1 cellular context compared by ENCODE assay signal in genomic region chr2:39778775-39779751, GRCh38.
A peak's percentile ranks its signal among the peaks of the same experiment; 100 is the strongest.
TF ChIP-seq lines count a peak whose summit lies in the region.

Gene THUMPD2 (minus strand): TSS chr2:39779258. CDS start chr2:39779239, 19 bp downstream.

TF ChIP-seq in K562, 482 proteins besides CTCF, POLR2A, EP300 and RAD21 (continued from another document and continues in another):
- no peak for TF ChIP-seq UBTF (IDR thresholded peaks at IDR 0.05; ENCODE audit: borderline replicate concordance in 1 of 2, low read depth in 2 of 2, low read length in 2 of 2)
- peak; percentile 81 for TF ChIP-seq POLR2AphosphoS5 (IDR thresholded peaks at IDR 0.05; ENCODE audit: control insufficient read depth, insufficient read depth, low read depth, low read length)
- peak; percentile 97 for TF ChIP-seq RBM25 (IDR thresholded peaks at IDR 0.05; ENCODE audit: low read depth, low read length, severe bottlenecking)
- no peak; the same call in 1 of the 2 replicates for TF ChIP-seq ZNF76 (CRISPR knock-in tag; IDR thresholded peaks at IDR 0.05; ENCODE audit: borderline replicate concordance)
- TF ChIP-seq TGIF2 (CRISPR knock-in tag; IDR thresholded peaks at IDR 0.05), result no peak
- no peak for TF ChIP-seq LARP7 (IDR thresholded peaks at IDR 0.05)
- no peak for TF ChIP-seq ESRRA (IDR thresholded peaks at IDR 0.05; ENCODE audit: borderline replicate concordance, low read depth)
- no peak for TF ChIP-seq HIVEP1 (CRISPR knock-in tag; IDR thresholded peaks at IDR 0.05)
- TF ChIP-seq ZBED1 (IDR thresholded peaks at IDR 0.05), result no peak
- no peak for TF ChIP-seq MCM2 (IDR thresholded peaks at IDR 0.05; ENCODE audit: low read depth)
- TF ChIP-seq ATF3 (IDR thresholded peaks at IDR 0.05), result no peak
- no peak for TF ChIP-seq ATF3 (CRISPR knock-in tag; conservative IDR thresholded peaks at IDR 0.05)
- 0 out of 2 replicates have a peak, but pooled peaks have one; percentile 35 for TF ChIP-seq CBX1 (IDR thresholded peaks at IDR 0.05; ENCODE audit: low read depth)
- TF ChIP-seq JUN (IDR thresholded peaks at IDR 0.05; ENCODE audit: borderline replicate concordance, low read depth, low read length), result no peak
- TF ChIP-seq JUN (CRISPR knock-in tag; IDR thresholded peaks at IDR 0.05; ENCODE audit: borderline replicate concordance), result no peak
- TF ChIP-seq ATF6 (CRISPR knock-in tag; IDR thresholded peaks at IDR 0.05), result 0 out of 2 replicates have a peak, but pooled peaks have one; percentile 77
- no peak for TF ChIP-seq MCM3 (IDR thresholded peaks at IDR 0.05)
- peak; percentile 91 for TF ChIP-seq TAF1 (IDR thresholded peaks at IDR 0.05; ENCODE audit: control insufficient read depth, extremely low read depth, insufficient read depth, low read length, severe bottlenecking)
- no peak for TF ChIP-seq NR3C1 (CRISPR knock-in tag; IDR thresholded peaks at IDR 0.05)
- TF ChIP-seq RBM14 (IDR thresholded peaks at IDR 0.05; ENCODE audit: borderline replicate concordance, insufficient read depth, low read depth, low read length), result no peak
- TF ChIP-seq ZNF140 (CRISPR knock-in tag; IDR thresholded peaks at IDR 0.05), result no peak
- TF ChIP-seq CEBPG (CRISPR knock-in tag; IDR thresholded peaks at IDR 0.05), result no peak
- no peak for TF ChIP-seq CEBPG (tag; conservative IDR thresholded peaks at IDR 0.05 in 1 of 2, IDR thresholded peaks at IDR 0.05 in 1 of 2)
- TF ChIP-seq CBFA2T3 (IDR thresholded peaks at IDR 0.05), result no peak
- no peak for TF ChIP-seq ZNF696 (CRISPR knock-in tag; conservative IDR thresholded peaks at IDR 0.05)
- no peak for TF ChIP-seq HMG20B (CRISPR knock-in tag; IDR thresholded peaks at IDR 0.05)
- no peak for TF ChIP-seq FOXP4 (CRISPR knock-in tag; IDR thresholded peaks at IDR 0.05; ENCODE audit: borderline replicate concordance)
- TF ChIP-seq SMARCA5 (IDR thresholded peaks at IDR 0.05), result peak; percentile 74; the same call in 1 of the 2 replicates
- peak; percentile 94 for TF ChIP-seq RBBP5 (IDR thresholded peaks at IDR 0.05; ENCODE audit: borderline replicate concordance, insufficient read depth, low read length, poor library complexity, severe bottlenecking)
- TF ChIP-seq HDGF (IDR thresholded peaks at IDR 0.05), result 0 out of 2 replicates have a peak, but pooled peaks have one; percentile 69
- TF ChIP-seq ZNF449 (CRISPR knock-in tag; IDR thresholded peaks at IDR 0.05), result no peak
- TF ChIP-seq HES1 (IDR thresholded peaks at IDR 0.05; ENCODE audit: low read depth), result no peak
- TF ChIP-seq SLC30A9 (CRISPR knock-in tag; IDR thresholded peaks at IDR 0.05), result no peak
- TF ChIP-seq POLR2G (IDR thresholded peaks at IDR 0.05; ENCODE audit: low read depth, low read length), result peak; percentile 96
- TF ChIP-seq ESRRB (CRISPR knock-in tag; IDR thresholded peaks at IDR 0.05; ENCODE audit: borderline replicate concordance), result no peak
- no peak for TF ChIP-seq CBX2 (IDR thresholded peaks at IDR 0.05; ENCODE audit: insufficient read depth, low read length, poor library complexity, severe bottlenecking)
- no peak for TF ChIP-seq XRCC3 (IDR thresholded peaks at IDR 0.05)
- TF ChIP-seq STAT5A (IDR thresholded peaks at IDR 0.05; ENCODE audit: borderline replicate concordance, low read length), result no peak
- TF ChIP-seq ZNF707 (CRISPR knock-in tag; conservative IDR thresholded peaks at IDR 0.05), result no peak
- TF ChIP-seq CBFB (CRISPR knock-in tag; IDR thresholded peaks at IDR 0.05), result no peak
- TF ChIP-seq ZFP36 (IDR thresholded peaks at IDR 0.05; ENCODE audit: low read depth, low read length, partially characterized antibody), result peak; percentile 89
- no peak for TF ChIP-seq ZNF445 (CRISPR knock-in tag; IDR thresholded peaks at IDR 0.05; ENCODE audit: low read depth)
- TF ChIP-seq TRIM28 (IDR thresholded peaks at IDR 0.05), result no peak
- peak; percentile 76; the same call in 1 of the 2 replicates for TF ChIP-seq CREB3 (tag; conservative IDR thresholded peaks at IDR 0.05; ENCODE audit: low read depth)
- peak; percentile 49 for TF ChIP-seq ELF1 (tag; IDR thresholded peaks at IDR 0.05)
- TF ChIP-seq L3MBTL2 (IDR thresholded peaks at IDR 0.05), result peak; percentile 93
- no peak for TF ChIP-seq ELF4 (CRISPR knock-in tag; IDR thresholded peaks at IDR 0.05)
- TF ChIP-seq GTF3C2 (IDR thresholded peaks at IDR 0.05; ENCODE audit: borderline replicate concordance, extremely low read depth, insufficient read length), result no peak
- no peak for TF ChIP-seq C11orf30 (IDR thresholded peaks at IDR 0.05; ENCODE audit: low read depth)
- TF ChIP-seq NFATC3 (IDR thresholded peaks at IDR 0.05), result no peak
- TF ChIP-seq TCF7 (IDR thresholded peaks at IDR 0.05; ENCODE audit: borderline replicate concordance), result no peak
- no peak for TF ChIP-seq TARDBP (IDR thresholded peaks at IDR 0.05)
- no peak for TF ChIP-seq ZNF75A (CRISPR knock-in tag; IDR thresholded peaks at IDR 0.05)
- TF ChIP-seq CREM (IDR thresholded peaks at IDR 0.05; ENCODE audit: low read depth), result peak; percentile 41; the same call in 1 of the 2 replicates
- TF ChIP-seq MAFF (IDR thresholded peaks at IDR 0.05; ENCODE audit: low read length), result no peak
- no peak for TF ChIP-seq CBX5 (IDR thresholded peaks at IDR 0.05; ENCODE audit: borderline replicate concordance, low read depth)
- TF ChIP-seq PHB2 (IDR thresholded peaks at IDR 0.05; ENCODE audit: low read depth), result no peak
